Comparison of ENCODE assay signal across 2 cellular contexts in genomic region chr14:101315802-101316296, GRCh38.
A peak's percentile ranks its signal among the peaks of the same experiment; 100 is the strongest.
TF ChIP-seq lines count a peak whose summit lies in the region.

No MANE protein-coding gene starts in this region.

TF ChIP-seq in H1, 55 proteins besides CTCF, POLR2A, EP300 and RAD21:
- no peak for TF ChIP-seq TCF12 (IDR thresholded peaks at IDR 0.05; ENCODE audit: low read depth, low read length)
- TF ChIP-seq, protein P1, sequence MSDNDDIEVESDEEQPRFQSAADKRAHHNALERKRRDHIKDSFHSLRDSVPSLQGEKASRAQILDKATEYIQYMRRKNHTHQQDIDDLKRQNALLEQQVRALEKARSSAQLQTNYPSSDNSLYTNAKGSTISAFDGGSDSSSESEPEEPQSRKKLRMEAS (IDR thresholded peaks at IDR 0.05): 0 out of 2 replicates have a peak, but pooled peaks have one; percentile 15
- TF ChIP-seq, protein P2, sequence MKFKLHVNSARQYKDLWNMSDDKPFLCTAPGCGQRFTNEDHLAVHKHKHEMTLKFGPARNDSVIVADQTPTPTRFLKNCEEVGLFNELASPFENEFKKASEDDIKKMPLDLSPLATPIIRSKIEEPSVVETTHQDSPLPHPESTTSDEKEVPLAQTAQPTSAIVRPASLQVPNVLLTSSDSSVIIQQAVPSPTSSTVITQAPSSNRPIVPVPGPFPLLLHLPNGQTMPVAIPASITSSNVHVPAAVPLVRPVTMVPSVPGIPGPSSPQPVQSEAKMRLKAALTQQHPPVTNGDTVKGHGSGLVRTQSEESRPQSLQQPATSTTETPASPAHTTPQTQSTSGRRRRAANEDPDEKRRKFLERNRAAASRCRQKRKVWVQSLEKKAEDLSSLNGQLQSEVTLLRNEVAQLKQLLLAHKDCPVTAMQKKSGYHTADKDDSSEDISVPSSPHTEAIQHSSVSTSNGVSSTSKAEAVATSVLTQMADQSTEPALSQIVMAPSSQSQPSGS (IDR thresholded peaks at IDR 0.05; ENCODE audit: low read length): no peak
- TF ChIP-seq, protein P3, sequence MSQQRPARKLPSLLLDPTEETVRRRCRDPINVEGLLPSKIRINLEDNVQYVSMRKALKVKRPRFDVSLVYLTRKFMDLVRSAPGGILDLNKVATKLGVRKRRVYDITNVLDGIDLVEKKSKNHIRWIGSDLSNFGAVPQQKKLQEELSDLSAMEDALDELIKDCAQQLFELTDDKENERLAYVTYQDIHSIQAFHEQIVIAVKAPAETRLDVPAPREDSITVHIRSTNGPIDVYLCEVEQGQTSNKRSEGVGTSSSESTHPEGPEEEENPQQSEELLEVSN (IDR thresholded peaks at IDR 0.05): peak; percentile 78
- TF ChIP-seq, protein P4, sequence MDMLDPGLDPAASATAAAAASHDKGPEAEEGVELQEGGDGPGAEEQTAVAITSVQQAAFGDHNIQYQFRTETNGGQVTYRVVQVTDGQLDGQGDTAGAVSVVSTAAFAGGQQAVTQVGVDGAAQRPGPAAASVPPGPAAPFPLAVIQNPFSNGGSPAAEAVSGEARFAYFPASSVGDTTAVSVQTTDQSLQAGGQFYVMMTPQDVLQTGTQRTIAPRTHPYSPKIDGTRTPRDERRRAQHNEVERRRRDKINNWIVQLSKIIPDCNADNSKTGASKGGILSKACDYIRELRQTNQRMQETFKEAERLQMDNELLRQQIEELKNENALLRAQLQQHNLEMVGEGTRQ (IDR thresholded peaks at IDR 0.05; ENCODE audit: low read length): peak; percentile 20; the same call in 1 of the 2 replicates

TF ChIP-seq in GM12891, 5 proteins besides CTCF, POLR2A, EP300 and RAD21:
- TF ChIP-seq SPI1 (IDR thresholded peaks at IDR 0.05; ENCODE audit: low read depth, low read length) (no peak), TAF1 (IDR thresholded peaks at IDR 0.05; ENCODE audit: low read depth, low read length) (no peak), POU2F2 (IDR thresholded peaks at IDR 0.05; ENCODE audit: low read depth, low read length) (no peak), POLR2AphosphoS5 (IDR thresholded peaks at IDR 0.05; ENCODE audit: low read depth, low read length) (no peak), PAX5 (IDR thresholded peaks at IDR 0.05; ENCODE audit: insufficient read depth, low read length, severe bottlenecking) (no peak)
